In genomic region chr2:55155206-55155605, GRCh38 we compare ENCODE assay signal across 15 cellular contexts.
DNase-seq lines count a peak whose midpoint lies in the region; TF ChIP-seq lines count a peak whose summit lies in the region.
"Had no signal": no experiment of that assay in that cellular context is flagged by ENCODE, and none has a peak within 500 bp of the region (broad histone marks: within the 10 kb centered on the region; RNA-seq: fewer than 3 reads in every experiment).

No MANE protein-coding gene starts in this region.

- H3K9me3 ChIP-seq in ascending aorta, result no peaks in the 10 kb centered on the region

- H3K27me3 Mint-ChIP-seq in CD14-positive monocyte (ENCODE audit: low read depth in 3 of 3), result no peaks in the 10 kb centered on the region

- H3K27me3 ChIP-seq in ascending aorta, result no peaks in the 10 kb centered on the region
- no peaks in the 10 kb centered on the region for H3K27me3 ChIP-seq in layer of hippocampus (ENCODE audit: control insufficient read depth, insufficient read depth, low read length)

- H3K4me3 Mint-ChIP-seq in CD14-positive monocyte, result no peak overlapping the region
- H3K4me3 Mint-ChIP-seq: activated T-cell treated with anti-CD3 and anti-CD28 coated beads, Interleukin-2, amount 50 U/mL, for 72 hours had no signal

- DNase-seq in CD14-positive monocyte (ENCODE audit: low spot score), result no peak
- DNase-seq in ascending aorta (ENCODE audit: low spot score in 2 of 2), result peak in 1 of 2 donors; percentile 25
- no peak for DNase-seq in SIG-M5 (lab: John Stamatoyannopoulos, UW)
- DNase-seq in ecto neural progenitor cell (ENCODE audit: low spot score), result no peak
- no peak for DNase-seq in NCI-H2227 (lab: John Stamatoyannopoulos, UW; ENCODE audit: unreplicated experiment)
- DNase-seq in activated CD4-positive, alpha-beta T cell treated with anti-CD3 and anti-CD28 coated beads, Interleukin-2, amount 50 U/mL, for 1 hour, result no peak
- DNase-seq: activated CD4-positive, alpha-beta T cell treated with anti-CD3 and anti-CD28 coated beads, Interleukin-2, amount 50 U/mL, for 4 hours; activated T-cell treated with anti-CD3 and anti-CD28 coated beads, Interleukin-2, amount 50 U/mL, for 72 hours; dermis blood vessel endothelial cell; KG1; NCI-H1417; NCI-H2227 treated with DMSO at 0.1 percent for 48 hours; stimulated activated naive CD4-positive, alpha-beta T cell treated with Interleukin-2 at 50 U/mL for 16 hours had no signal

- peaks cover 14 to 68% of the 10 kb centered on the region in 2 donors for H3K4me1 ChIP-seq in ascending aorta

- H3K4me1 Mint-ChIP-seq in CD14-positive monocyte, result peaks cover 77% of the 10 kb centered on the region

- H3K4me3 ChIP-seq in ascending aorta, result no peak overlapping the region
- no peak overlapping the region for H3K4me3 ChIP-seq in skin epidermis

- no peaks in the 10 kb centered on the region for H3K9me3 Mint-ChIP-seq in CD14-positive monocyte
- H3K9me3 Mint-ChIP-seq: activated T-cell treated with anti-CD3 and anti-CD28 coated beads, Interleukin-2, amount 50 U/mL, for 72 hours had no signal

- H3K36me3 Mint-ChIP-seq in CD14-positive monocyte, result peaks cover 0 to 2% of the 10 kb centered on the region in 2 donors

- peak overlapping the region in 5 of 7 donors; percentile 93 to 98 (median 97) for H3K27ac Mint-ChIP-seq in CD14-positive monocyte
- H3K27ac Mint-ChIP-seq: activated T-cell treated with anti-CD3 and anti-CD28 coated beads, Interleukin-2, amount 50 U/mL, for 72 hours had no signal

- TF ChIP-seq CTCF in CD14-positive monocyte (IDR thresholded peaks at IDR 0.05) (no peak), ascending aorta (IDR thresholded peaks at IDR 0.05) (no peak)

- intact Hi-C loops in CD14-positive monocyte (cut with micrococcal nuclease) (loop anchor here in 1 of 2 donors (10.0 kb wide), 1 partner anchor 100 kb away; the partner anchor contains the start of gene RTN4), ascending aorta (cut with DNase I) (loop anchor here (2.0 kb wide), 1 partner anchor 20 kb away; no protein-coding TSS in a partner anchor)

- no peaks in the 10 kb centered on the region for H3K36me3 ChIP-seq in ascending aorta

- H3K27ac ChIP-seq in ascending aorta, result peak overlapping the region; percentile 79 to 81
- peak overlapping the region; percentile 44 for H3K27ac ChIP-seq in layer of hippocampus (ENCODE audit: low read depth, low read length)
- H3K27ac ChIP-seq in skin epidermis, result peak overlapping the region in 20 of 21 experiments; percentile 34 to 92 (median 78)
